1 cellular context compared by ENCODE assay signal in genomic region chr5:37735649-37736347, GRCh38.
TF ChIP-seq lines count a peak whose summit lies in the region.

No MANE protein-coding gene starts in this region.

TF ChIP-seq in IMR-90, 13 proteins besides CTCF, POLR2A, EP300 and RAD21 (continued from another document):
- TF ChIP-seq ELK1 (IDR thresholded peaks at IDR 0.05; ENCODE audit: borderline replicate concordance, low read depth, low read length) (no peak), SMC3 (IDR thresholded peaks at IDR 0.05; ENCODE audit: low read depth, low read length) (no peak), RFX5 (IDR thresholded peaks at IDR 0.05; ENCODE audit: low read depth, low read length) (no peak), BHLHE40 (IDR thresholded peaks at IDR 0.05; ENCODE audit: low read depth, low read length) (no peak)
- TF ChIP-seq, protein P1, sequence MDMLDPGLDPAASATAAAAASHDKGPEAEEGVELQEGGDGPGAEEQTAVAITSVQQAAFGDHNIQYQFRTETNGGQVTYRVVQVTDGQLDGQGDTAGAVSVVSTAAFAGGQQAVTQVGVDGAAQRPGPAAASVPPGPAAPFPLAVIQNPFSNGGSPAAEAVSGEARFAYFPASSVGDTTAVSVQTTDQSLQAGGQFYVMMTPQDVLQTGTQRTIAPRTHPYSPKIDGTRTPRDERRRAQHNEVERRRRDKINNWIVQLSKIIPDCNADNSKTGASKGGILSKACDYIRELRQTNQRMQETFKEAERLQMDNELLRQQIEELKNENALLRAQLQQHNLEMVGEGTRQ (IDR thresholded peaks at IDR 0.05; ENCODE audit: low read depth, low read length), result no peak
